ENCODE assay signal across 18 cellular contexts in the genomic region with DNA sequence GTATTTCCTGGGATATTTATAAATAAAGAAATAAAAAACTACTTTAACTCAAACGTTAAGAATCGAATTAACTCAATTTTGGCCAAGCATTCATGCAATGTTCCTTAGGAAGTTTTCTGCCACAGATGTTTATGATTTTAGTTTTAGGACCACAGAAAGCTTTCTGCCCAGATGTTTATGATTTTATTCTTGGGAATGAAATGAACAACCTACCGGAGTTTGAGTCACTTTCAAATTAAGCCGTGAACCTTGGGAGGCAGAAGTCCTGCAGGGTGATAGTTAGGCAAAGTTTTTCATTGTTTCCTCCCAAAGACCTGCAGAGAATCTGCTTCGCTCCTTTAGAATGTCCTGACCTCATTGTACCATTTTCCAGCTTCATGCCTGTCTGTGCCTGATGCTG. TPM values are rescaled to one million over a fixed set of nuclear protein-coding genes. Genes with fewer than 3 reads are reported as not detected.
DNase-seq lines count a peak whose midpoint lies in the region; ATAC-seq and TF ChIP-seq lines count a peak whose summit lies in the region.
"Had no signal": no experiment of that assay in that cellular context is flagged by ENCODE, and none has a peak within 500 bp of the region (broad histone marks: within the 10 kb centered on the region; RNA-seq: fewer than 3 reads in every experiment).

No MANE protein-coding gene starts in this region.

- peaks cover 24% of the 10 kb centered on the region for H3K4me1 ChIP-seq in adipocyte (ENCODE audit: control insufficient read depth, insufficient read depth, low read length)
- peaks cover 19% of the 10 kb centered on the region for H3K4me1 ChIP-seq in suprapubic skin

- H3K36me3 Mint-ChIP-seq in progenitor cell of endocrine pancreas (ENCODE audit: insufficient read depth): no peaks in the 10 kb centered on the region
- H3K36me3 Mint-ChIP-seq: CD8-positive, alpha-beta memory T cell had no signal

- 63% methylated on average over 5 of the region's 5 CpGs for WGBS in suprapubic skin

- H3K4me1 Mint-ChIP-seq in progenitor cell of endocrine pancreas (ENCODE audit: low read depth): no peaks in the 10 kb centered on the region

- no peaks in the 10 kb centered on the region for H3K9me3 Mint-ChIP-seq in progenitor cell of endocrine pancreas (ENCODE audit: low read depth)
- H3K9me3 Mint-ChIP-seq: CD8-positive, alpha-beta memory T cell had no signal

- no peak for TF ChIP-seq CTCF in BJ (IDR thresholded peaks at IDR 0.05; ENCODE audit: insufficient read depth, low read depth, low read length)
- no peak for TF ChIP-seq CTCF in fibroblast of the aortic adventitia (IDR thresholded peaks at IDR 0.05; ENCODE audit: insufficient read depth, low read length)
- no peak for TF ChIP-seq CTCF in progenitor cell of endocrine pancreas (IDR thresholded peaks at IDR 0.05; ENCODE audit: unreplicated experiment)
- no peak for TF ChIP-seq CTCF in suprapubic skin (IDR thresholded peaks at IDR 0.05)

- H3K4me3 Mint-ChIP-seq in progenitor cell of endocrine pancreas (ENCODE audit: low read depth): no peak overlapping the region
- H3K4me3 Mint-ChIP-seq: CD8-positive, alpha-beta memory T cell had no signal

- H3K27me3 ChIP-seq in BJ (ENCODE audit: control insufficient read depth, insufficient read depth, low read length) (peaks cover 4% of the 10 kb centered on the region), adipocyte (replicated peaks; ENCODE audit: control insufficient read depth, insufficient read depth, low read length) (no peaks in the 10 kb centered on the region), suprapubic skin (peaks cover 6% of the 10 kb centered on the region)
- H3K27me3 ChIP-seq: BLaER1 had no signal

- H3K4me3 ChIP-seq in BJ (ENCODE audit: low read depth, low read length): no peak overlapping the region
- H3K4me3 ChIP-seq in adipocyte (ENCODE audit: low read length): peak overlapping the region; percentile 13
- H3K4me3 ChIP-seq in fibroblast of the aortic adventitia (ENCODE audit: low read depth, low read length): no peak overlapping the region
- no peak overlapping the region for H3K4me3 ChIP-seq in suprapubic skin
- H3K4me3 ChIP-seq: BLaER1 had no signal

- H3K9ac ChIP-seq in adipocyte (ENCODE audit: low read length): peak overlapping the region; percentile 53
- H3K9ac ChIP-seq: BLaER1 had no signal

- ATAC-seq in HG03039 (IDR thresholded peaks at IDR 0.05; ENCODE audit: unreplicated experiment): no peak

- DNase-seq in BJ (ENCODE audit: low read depth) (peak; percentile 11), adipocyte (ENCODE audit: low read depth) (peak; percentile 78), fibroblast of the aortic adventitia (ENCODE audit: low read depth) (peak; percentile 66), progenitor cell of endocrine pancreas (ENCODE audit: low spot score, unreplicated experiment) (no peak), iPS-NIHi11 (ENCODE audit: low spot score) (no peak), HEK293T (ENCODE audit: extremely low spot score) (no peak), suprapubic skin (ENCODE audit: low spot score in 2 of 2) (no peak)
- DNase-seq: CD8-positive, alpha-beta memory T cell; Karpas-422; MM.1S; NCI-H1105 treated with DMSO at 0.1 percent for 48 hours; NCI-H187 treated with DMSO at 0.1 percent for 48 hours; NCI-H446; NCI-H774; SHP77 treated with DMSO at 0.1 percent for 48 hours had no signal

- H3K27me3 Mint-ChIP-seq in progenitor cell of endocrine pancreas: peaks cover 35% of the 10 kb centered on the region

- no peak overlapping the region for H3K27ac ChIP-seq in suprapubic skin
- H3K27ac ChIP-seq: BLaER1 had no signal

- POLR2A ChIA-PET in BJ (lab: Charles Lee): no interaction called here
- POLR2A ChIA-PET in HEK293T (lab: Yijun Ruan, JAX): no interaction called here

- no peak for TF ChIP-seq POLR2A in suprapubic skin (IDR thresholded peaks at IDR 0.05)

- H3K27ac Mint-ChIP-seq in progenitor cell of endocrine pancreas: peak overlapping the region; percentile 3
- H3K27ac Mint-ChIP-seq: CD8-positive, alpha-beta memory T cell had no signal

- CTCF ChIA-PET in BJ (lab: Yijun Ruan, JAX) (interaction anchor here (1.4 kb wide), 1 partner anchor 45 kb away, joined by 3 read pairs; no protein-coding TSS in a partner anchor), HEK293T (lab: Yijun Ruan, JAX) (no interaction called here)

- no peaks in the 10 kb centered on the region for H3K9me3 ChIP-seq in adipocyte (ENCODE audit: control insufficient read depth, low read length)
- no peaks in the 10 kb centered on the region for H3K9me3 ChIP-seq in suprapubic skin
- H3K9me3 ChIP-seq: BLaER1 had no signal

- no peaks in the 10 kb centered on the region for H3K36me3 ChIP-seq in BJ (ENCODE audit: control insufficient read depth, insufficient read depth, low read length)
- no peaks in the 10 kb centered on the region for H3K36me3 ChIP-seq in adipocyte (ENCODE audit: control insufficient read depth, insufficient read depth, low read length, severe bottlenecking)
- H3K36me3 ChIP-seq in suprapubic skin: no peaks in the 10 kb centered on the region
- H3K36me3 ChIP-seq: BLaER1 had no signal

- TF ChIP-seq EP300 in suprapubic skin (IDR thresholded peaks at IDR 0.05): no peak

TF ChIP-seq in HEK293T, 16 proteins besides CTCF, POLR2A, EP300 and RAD21:
- no peak for TF ChIP-seq PKNOX1 (IDR thresholded peaks at IDR 0.05)
- TF ChIP-seq SUZ12 (IDR thresholded peaks at IDR 0.05): no peak
- TF ChIP-seq FOXA1 (IDR thresholded peaks at IDR 0.05): no peak
- TF ChIP-seq HDGF (IDR thresholded peaks at IDR 0.05; ENCODE audit: borderline replicate concordance): no peak
- TF ChIP-seq BHLHE40 (IDR thresholded peaks at IDR 0.05; ENCODE audit: borderline replicate concordance): no peak
- TF ChIP-seq ELF4 (IDR thresholded peaks at IDR 0.05): no peak
- no peak for TF ChIP-seq CTBP1 (IDR thresholded peaks at IDR 0.05; ENCODE audit: borderline replicate concordance)
- TF ChIP-seq NFRKB (IDR thresholded peaks at IDR 0.05): no peak
- TF ChIP-seq SP1 (IDR thresholded peaks at IDR 0.05): no peak
- TF ChIP-seq FOXM1 (IDR thresholded peaks at IDR 0.05; ENCODE audit: borderline replicate concordance): no peak
- no peak for TF ChIP-seq TARDBP (IDR thresholded peaks at IDR 0.05)
- no peak for TF ChIP-seq ARNT (IDR thresholded peaks at IDR 0.05)
- TF ChIP-seq LEF1 (IDR thresholded peaks at IDR 0.05; ENCODE audit: borderline replicate concordance): no peak
- no peak for TF ChIP-seq ZNF384 (IDR thresholded peaks at IDR 0.05)
- no peak for TF ChIP-seq L3MBTL2 (conservative IDR thresholded peaks at IDR 0.05)
- no peak for TF ChIP-seq FOXK2 (IDR thresholded peaks at IDR 0.05)

RNA-seq across cellular contexts. Expression of gene MBP, which starts 34.7 kb away (rescaled TPM):
- polyA plus RNA-seq in BJ (2011; rRNA removed): 2.1 and 2.3 TPM in 2 replicates
- 2.2 and 4.5 TPM in 2 replicates for polyA minus RNA-seq in BJ (2011; rRNA and poly(A)+ RNA removed)
- total RNA-seq in fibroblast of the aortic adventitia (ENCODE audit: low replicate concordance) (25.8 and 54.1 TPM in 2 replicates), progenitor cell of endocrine pancreas (38.4 and 39.0 TPM in 2 replicates), suprapubic skin (100 to 1,000 TPM in 1 of 4 donors, 10 to 100 TPM in 3; 37.0 to 100 (median 69.3) TPM)
- total RNA-seq: A673 had no signal

Comparison
In these comparisons a context has a peak if more than half of its experiments do, and no peak if none do; other contexts are left out.
1. DNase-seq: peak in BJ (single experiment), adipocyte (single experiment) and fibroblast of the aortic adventitia (single experiment); none in progenitor cell of endocrine pancreas (single experiment), iPS-NIHi11 (single experiment), HEK293T (single experiment) and suprapubic skin (0 of 2).